12 cellular contexts compared by ENCODE assay signal in genomic region chr19:33389574-33390119, GRCh38. TPM values are rescaled to one million over a fixed set of nuclear protein-coding genes. Genes with fewer than 3 reads are reported as not detected.
A peak's percentile ranks its signal among the peaks of the same experiment; 100 is the strongest.
DNase-seq lines count a peak whose midpoint lies in the region; ATAC-seq and TF ChIP-seq lines count a peak whose summit lies in the region.
"Had no signal": no experiment of that assay in that cellular context is flagged by ENCODE, and none has a peak within 500 bp of the region (broad histone marks: within the 10 kb centered on the region; RNA-seq: fewer than 3 reads in every experiment).

No MANE protein-coding gene starts in this region.

- H3K4me3 ChIP-seq in breast epithelium: peak overlapping the region in 1 of 3 donors; percentile 39
- peak overlapping the region in 1 of 12 donors; percentile 6 for H3K4me3 ChIP-seq in heart left ventricle
- H3K4me3 ChIP-seq in parathyroid adenoma (ENCODE audit: low read depth, low read length): no peak overlapping the region
- no peak overlapping the region for H3K4me3 ChIP-seq in uterus
- H3K4me3 ChIP-seq in spleen: no peak overlapping the region

- H3K9me3 Mint-ChIP-seq in MCF 10A (ENCODE audit: unreplicated experiment): no peaks in the 10 kb centered on the region
- H3K9me3 Mint-ChIP-seq: activated B cell treated with CpG ODN at 0.5 μM for 24 hours had no signal

- no peaks in the 10 kb centered on the region for H3K79me2 ChIP-seq in parathyroid adenoma

- no peaks in the 10 kb centered on the region for H3K27me3 Mint-ChIP-seq in MCF 10A (ENCODE audit: insufficient read depth, unreplicated experiment)
- H3K27me3 Mint-ChIP-seq: activated B cell treated with CpG ODN at 0.5 μM for 24 hours; activated naive CD8-positive, alpha-beta T cell had no signal

- peaks cover 43 to 55% of the 10 kb centered on the region in 2 donors for H3K4me1 ChIP-seq in breast epithelium
- H3K4me1 ChIP-seq in heart left ventricle: peaks cover 15 to 81% (median 61%) of the 10 kb centered on the region in 12 donors
- H3K4me1 ChIP-seq in parathyroid adenoma: peaks cover 3% of the 10 kb centered on the region
- H3K4me1 ChIP-seq in uterus: peaks cover 5 to 47% of the 10 kb centered on the region in 2 donors
- peaks cover 5 to 76% (median 26%) of the 10 kb centered on the region in 6 donors for H3K4me1 ChIP-seq in spleen

- H3K36me3 ChIP-seq in breast epithelium (no peaks in the 10 kb centered on the region), heart left ventricle (peaks cover 0 to 24% (median 7%) of the 10 kb centered on the region in 9 donors), parathyroid adenoma (ENCODE audit: control insufficient read depth, insufficient read depth, low read length) (no peaks in the 10 kb centered on the region), uterus (no peaks in the 10 kb centered on the region), spleen (peaks cover 0 to 58% (median 12%) of the 10 kb centered on the region in 6 donors)

- no peak overlapping the region for H3K4me2 ChIP-seq in parathyroid adenoma (ENCODE audit: low read length)

- CTCF ChIA-PET in MCF 10A (lab: Yijun Ruan, JAX): interaction anchor here (1.1 to 2.3 kb wide), 2 partner anchors 17 to 26 kb away, joined by 5 to 7 read pairs; no protein-coding TSS in a partner anchor

- no peak overlapping the region for H2AFZ ChIP-seq in parathyroid adenoma

- WGBS in heart left ventricle, 4 donors: 49 to 76% (median 66%) methylated on average over 16 to 17 of the region's 17 CpGs
- WGBS in spleen, 5 donors: 70 to 83% (median 78%) methylated on average over 14 to 17 of the region's 17 CpGs

- H3K36me3 Mint-ChIP-seq in MCF 10A (ENCODE audit: insufficient read depth, unreplicated experiment): peaks cover 18% of the 10 kb centered on the region
- H3K36me3 Mint-ChIP-seq: activated naive CD8-positive, alpha-beta T cell had no signal

- H3K27ac Mint-ChIP-seq in MCF 10A (ENCODE audit: low read depth, unreplicated experiment): no peak overlapping the region
- H3K27ac Mint-ChIP-seq: activated B cell treated with CpG ODN at 0.5 μM for 24 hours; activated naive CD8-positive, alpha-beta T cell had no signal

- intact Hi-C loops in breast epithelium (cut with DNase I; ENCODE audit: low total_unique reads) (loop anchor here (10.0 kb wide), 1 partner anchor 85 kb away; the partner anchor contains the start of gene CEBPA), MCF 10A (cut with micrococcal nuclease) (loop anchor here (5.0 kb wide), 1 partner anchor 87 kb away; the partner anchor contains the start of gene CEBPA), heart left ventricle (cut with DNase I) (loop anchor here in 2 of 10 donors (2.0 to 10.0 kb wide), 2 partner anchors 13 to 85 kb away; partner anchors contain the start of gene CEBPA (in 1 of the 2)), uterus (cut with DNase I; ENCODE audit: low total_unique reads) (no loop called here), spleen (cut with DNase I; ENCODE audit: low total_unique reads) (no loop called here)

- peaks cover 11% of the 10 kb centered on the region for H3K4me1 Mint-ChIP-seq in MCF 10A (ENCODE audit: insufficient read depth, unreplicated experiment)
- H3K4me1 Mint-ChIP-seq: activated B cell treated with CpG ODN at 0.5 μM for 24 hours had no signal

- ATAC-seq in heart left ventricle: peak in 3 of 4 donors; percentile 3 to 30 (median 23)

- no peaks in the 10 kb centered on the region for H3K27me3 ChIP-seq in breast epithelium
- no peaks in the 10 kb centered on the region for H3K27me3 ChIP-seq in heart left ventricle
- H3K27me3 ChIP-seq in parathyroid adenoma (ENCODE audit: control insufficient read depth, insufficient read depth, low read length): no peaks in the 10 kb centered on the region
- H3K27me3 ChIP-seq in uterus: no peaks in the 10 kb centered on the region
- H3K27me3 ChIP-seq in spleen (replicated peaks in 1 of 7): no peaks in the 10 kb centered on the region

- H3K9me3 ChIP-seq in breast epithelium (no peaks in the 10 kb centered on the region), heart left ventricle (no peaks in the 10 kb centered on the region), parathyroid adenoma (ENCODE audit: control insufficient read depth, low read length) (no peaks in the 10 kb centered on the region), uterus (no peaks in the 10 kb centered on the region), spleen (no peaks in the 10 kb centered on the region)

- no TSS peak for BruUV-seq in MCF 10A (replicated peaks; lab: Mats Ljungman, UMichigan)

- H3K4me3 Mint-ChIP-seq in MCF 10A (ENCODE audit: unreplicated experiment): no peak overlapping the region
- H3K4me3 Mint-ChIP-seq: activated B cell treated with CpG ODN at 0.5 μM for 24 hours; activated naive CD8-positive, alpha-beta T cell had no signal

- no peak for TF ChIP-seq CTCF in breast epithelium (IDR thresholded peaks at IDR 0.05)
- no peak for TF ChIP-seq CTCF in MCF 10A (IDR thresholded peaks at IDR 0.05; ENCODE audit: unreplicated experiment)
- no peak for TF ChIP-seq CTCF in heart left ventricle (IDR thresholded peaks at IDR 0.05)
- TF ChIP-seq CTCF in parathyroid adenoma (IDR thresholded peaks at IDR 0.05): no peak
- TF ChIP-seq CTCF in uterus (IDR thresholded peaks at IDR 0.05): no peak
- no peak for TF ChIP-seq CTCF in spleen (IDR thresholded peaks at IDR 0.05 in 8 of 11, conservative IDR thresholded peaks at IDR 0.05 in 3 of 11)

- no peak overlapping the region for H3K9ac ChIP-seq in parathyroid adenoma

- TF ChIP-seq POLR2A in breast epithelium (IDR thresholded peaks at IDR 0.05) (no peak), heart left ventricle (IDR thresholded peaks at IDR 0.05) (no peak), uterus (IDR thresholded peaks at IDR 0.05) (no peak), spleen (IDR thresholded peaks at IDR 0.05) (no peak)

- H3K27ac ChIP-seq in breast epithelium (peak overlapping the region; percentile 78 to 94), heart left ventricle (peak overlapping the region; percentile 66 to 92 (median 83)), parathyroid adenoma (peak overlapping the region; percentile 64), uterus (peak overlapping the region; percentile 59 to 72), spleen (peak overlapping the region in 1 of 8 donors; percentile 21)

- POLR2A ChIA-PET in MCF 10A (lab: Yijun Ruan, JAX): interaction anchor here (0.8 kb wide), 1 partner anchor 39 kb away, joined by 3 read pairs; no protein-coding TSS in a partner anchor

- DNase-seq in breast epithelium (ENCODE audit: low spot score in 2 of 2): peak in 1 of 2 donors; percentile 47
- DNase-seq in MCF 10A (ENCODE audit: unreplicated experiment): no peak
- DNase-seq in heart left ventricle: peak in 3 of 5 donors; percentile 30 to 67 (median 35)
- no peak for DNase-seq in uterus
- DNase-seq in foreskin melanocyte: no peak
- no peak for DNase-seq in spleen
- DNase-seq in NCI-H1930 (lab: John Stamatoyannopoulos, UW): no peak
- DNase-seq: activated B cell treated with CpG ODN at 0.5 μM for 24 hours, NCI-H187, SW 1271 had no signal

RNA-seq across cellular contexts. Expression of gene CEBPG, which starts 16.1 kb away (rescaled TPM):
- total RNA-seq in breast epithelium (10 to 100 TPM; 23.3 to 32.0 (median 23.4) TPM), MCF 10A (2022) (78.5 and 91.3 TPM in 2 replicates), heart left ventricle (10 to 100 TPM; 11.8 to 18.3 (median 14.7) TPM), uterus (10 to 100 TPM; 10.3 to 33.3 (median 25.5) TPM), spleen (10 to 100 TPM; 14.2 to 21.1 (median 16.5) TPM)
- polyA plus RNA-seq in heart left ventricle (10 to 100 TPM; 12.4 to 30.7 TPM), spleen (10 to 100 TPM in 1 of 3 donors, 1 to 10 TPM in 2; 9.3 to 15.6 (median 9.9) TPM)

Comparison
In these comparisons a context has a peak if more than half of its experiments do, and no peak if none do; other contexts are left out.
1. DNase-seq: peak in heart left ventricle (3 of 5); none in MCF 10A (single experiment), uterus (0 of 2), foreskin melanocyte (single experiment), spleen (single experiment) and NCI-H1930 (0 of 2).
2. intact Hi-C loops: an anchor here in breast epithelium (10.0 kb wide) and MCF 10A (5.0 kb wide); none called in uterus and spleen.